Comparison of ENCODE assay signal across 14 cellular contexts in the genomic region with DNA sequence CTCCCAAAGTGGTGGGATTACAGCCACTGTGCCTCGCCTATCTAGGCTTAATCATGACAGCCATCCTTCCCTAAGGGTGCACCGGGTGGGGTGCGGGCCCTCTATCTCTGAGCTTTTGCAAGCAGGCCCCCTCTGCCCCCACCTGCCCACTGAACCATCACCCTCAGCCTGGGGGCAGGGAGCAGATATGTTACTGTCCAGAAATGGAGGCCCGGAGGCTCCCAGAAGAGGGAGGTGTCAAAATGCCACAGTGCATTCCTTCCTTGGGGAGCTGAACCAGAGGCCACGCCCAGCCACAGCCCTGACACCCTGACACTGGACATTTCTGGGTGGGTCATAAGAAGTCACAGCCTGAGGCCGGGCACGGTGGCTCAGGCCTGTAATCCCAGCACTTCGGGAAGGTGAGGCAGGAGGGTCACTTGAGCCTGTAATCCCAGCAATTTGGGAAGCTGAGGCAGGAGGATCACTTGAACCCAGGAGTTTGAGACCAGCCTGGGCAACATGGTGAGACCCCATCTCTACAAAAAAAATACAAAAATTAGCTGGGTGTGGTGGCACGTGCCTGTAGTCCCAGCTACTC. TPM values are rescaled to one million over a fixed set of nuclear protein-coding genes. Genes with fewer than 3 reads are reported as not detected.
DNase-seq lines count a peak whose midpoint lies in the region; ATAC-seq and TF ChIP-seq lines count a peak whose summit lies in the region.
"Had no signal": no experiment of that assay in that cellular context is flagged by ENCODE, and none has a peak within 500 bp of the region (broad histone marks: within the 10 kb centered on the region; RNA-seq: fewer than 3 reads in every experiment).

No MANE protein-coding gene starts in this region.

- no peak for TF ChIP-seq CTCF in Calu3 (IDR thresholded peaks at IDR 0.05; ENCODE audit: unreplicated experiment)
- no peak for TF ChIP-seq CTCF in sigmoid colon (IDR thresholded peaks at IDR 0.05)

- H3K4me1 Mint-ChIP-seq in Calu3 (ENCODE audit: low read depth, unreplicated experiment) = peaks cover 56% of the 10 kb centered on the region
- H3K4me1 Mint-ChIP-seq in activated CD4-positive, alpha-beta memory T cell treated with anti-CD3 and anti-CD28 coated beads for 36 hours (ENCODE audit: low read depth) = peaks cover 27% of the 10 kb centered on the region

- H3K27ac Mint-ChIP-seq in Calu3 (ENCODE audit: unreplicated experiment) = peak overlapping the region; percentile 70
- no peak overlapping the region for H3K27ac Mint-ChIP-seq in activated CD4-positive, alpha-beta memory T cell treated with anti-CD3 and anti-CD28 coated beads for 36 hours

- H3K9me3 ChIP-seq in sigmoid colon = no peaks in the 10 kb centered on the region
- H3K9me3 ChIP-seq: thoracic aorta had no signal

- TF ChIP-seq EP300 in Ishikawa (IDR thresholded peaks at IDR 0.05; ENCODE audit: borderline replicate concordance) (no peak), sigmoid colon (IDR thresholded peaks at IDR 0.05) (no peak)

- H3K27me3 ChIP-seq in sigmoid colon = no peaks in the 10 kb centered on the region

- H3K27me3 Mint-ChIP-seq in Calu3 (ENCODE audit: unreplicated experiment) = no peaks in the 10 kb centered on the region
- H3K27me3 Mint-ChIP-seq in activated CD4-positive, alpha-beta memory T cell treated with anti-CD3 and anti-CD28 coated beads for 36 hours = no peaks in the 10 kb centered on the region

- no TSS peak for BruUV-seq in Calu3 (replicated peaks; lab: Mats Ljungman, UMichigan)

- H3K36me3 Mint-ChIP-seq in Calu3 (ENCODE audit: insufficient read depth, unreplicated experiment) = peaks cover 69% of the 10 kb centered on the region
- no peaks in the 10 kb centered on the region for H3K36me3 Mint-ChIP-seq in activated CD4-positive, alpha-beta memory T cell treated with anti-CD3 and anti-CD28 coated beads for 36 hours

- H3K4me3 Mint-ChIP-seq in Calu3 (ENCODE audit: low read depth, unreplicated experiment) = peak overlapping the region; percentile 29
- no peak overlapping the region for H3K4me3 Mint-ChIP-seq in activated CD4-positive, alpha-beta memory T cell treated with anti-CD3 and anti-CD28 coated beads for 36 hours

- no peak for TF ChIP-seq POLR2A in sigmoid colon (IDR thresholded peaks at IDR 0.05)

- no peaks in the 10 kb centered on the region for H3K9me3 Mint-ChIP-seq in Calu3 (ENCODE audit: low read depth, unreplicated experiment)
- H3K9me3 Mint-ChIP-seq in activated CD4-positive, alpha-beta memory T cell treated with anti-CD3 and anti-CD28 coated beads for 36 hours = no peaks in the 10 kb centered on the region

- WGBS in sigmoid colon, 2 donors = 32 to 78% methylated on average over 9 of the region's 9 CpGs

- H3K4me3 ChIP-seq in sigmoid colon = no peak overlapping the region
- H3K4me3 ChIP-seq: thoracic aorta had no signal

- DNase-seq in Calu3 = peak; percentile 74
- DNase-seq in epithelial cell of prostate (ENCODE audit: low read depth, low spot score) = no peak
- no peak for DNase-seq in sigmoid colon
- no peak for DNase-seq in activated CD4-positive, alpha-beta memory T cell treated with anti-CD3 and anti-CD28 coated beads for 36 hours
- DNase-seq in NCI-H1417 (lab: John Stamatoyannopoulos, UW) = no peak
- DNase-seq: activated CD4-positive, alpha-beta T cell treated with anti-CD3 and anti-CD28 coated beads, Interleukin-2, amount 50 U/mL, for 4 hours; KG1; NCI-H187; NCI-H510A treated with DMSO at 0.1 percent for 48 hours had no signal

- POLR2A ChIA-PET in activated CD4-positive, alpha-beta memory T cell treated with anti-CD3 and anti-CD28 coated beads for 36 hours (lab: Charles Lee) = no interaction called here

- CTCF ChIA-PET in Calu3 (lab: Charles Lee) = interaction anchor here (0.6 to 1.1 kb wide), 2 partner anchors 27 to 326 kb away, joined by 3 to 6 read pairs; no protein-coding TSS in a partner anchor
- CTCF ChIA-PET in activated CD4-positive, alpha-beta memory T cell treated with anti-CD3 and anti-CD28 coated beads for 36 hours (lab: Charles Lee) = interaction anchor here (1.2 to 1.7 kb wide), 2 partner anchors 58 to 59 kb away, joined by 4 to 8 read pairs; no protein-coding TSS in a partner anchor

- H3K27ac ChIP-seq in epithelial cell of prostate (peak overlapping the region; percentile 99), sigmoid colon (peak overlapping the region; percentile 99 to 100 (median 100))
- H3K27ac ChIP-seq: parathyroid adenoma had no signal

- no peak for TF ChIP-seq RAD21 in Ishikawa (IDR thresholded peaks at IDR 0.05; ENCODE audit: low read depth)

- no peak for ATAC-seq in HG03571 (IDR thresholded peaks at IDR 0.05; ENCODE audit: unreplicated experiment)
- no peak for ATAC-seq in GM19328 (IDR thresholded peaks at IDR 0.05; ENCODE audit: unreplicated experiment)

- H3K4me1 ChIP-seq in sigmoid colon = peaks cover 0 to 44% (median 39%) of the 10 kb centered on the region in 4 donors

- intact Hi-C loops in Calu3 (cut with micrococcal nuclease; ENCODE audit: unreplicated experiment) (no loop called here), sigmoid colon (cut with DNase I) (no loop called here)
- intact Hi-C loops in activated CD4-positive, alpha-beta memory T cell treated with anti-CD3 and anti-CD28 coated beads for 36 hours (cut with micrococcal nuclease) = no loop called here

- no peaks in the 10 kb centered on the region for H3K36me3 ChIP-seq in sigmoid colon
- H3K36me3 ChIP-seq: thoracic aorta had no signal

TF ChIP-seq in Ishikawa, 13 proteins besides CTCF, POLR2A, EP300 and RAD21:
- TF ChIP-seq EGR1 (IDR thresholded peaks at IDR 0.05) (no peak), TEAD4 (IDR thresholded peaks at IDR 0.05) (0 out of 2 replicates have a peak, but pooled peaks have one; percentile 30)

RNA-seq across cellular contexts. Expression of a gene that starts 23.0 kb away (rescaled TPM):
- total RNA-seq in Calu3 (2022) (5,869 and 6,282 TPM in 2 replicates), sigmoid colon (1,000 to 10,000 TPM; 3,643 to 7,981 (median 6,151) TPM)
- 1,000 to 10,000 TPM; 3,244 to 5,818 (median 4,758) TPM for polyA plus RNA-seq in sigmoid colon
- 1,000 to 10,000 TPM; 9,547 to 9,912 TPM for total RNA-seq in activated CD4-positive, alpha-beta memory T cell treated with anti-CD3 and anti-CD28 coated beads for 36 hours

RNA-seq across cellular contexts. Expression of a gene that starts 39.2 kb away (rescaled TPM):
- total RNA-seq in Calu3 (2022) (3.9 and 7.6 TPM in 2 replicates), sigmoid colon (10 to 100 TPM; 20.1 to 27.8 (median 25.1) TPM)
- polyA plus RNA-seq in sigmoid colon = 10 to 100 TPM in 2 of 3 donors, 1 to 10 TPM in 1; 8.3 to 20.4 (median 13.2) TPM
- 10 to 100 TPM in 1 of 2 experiments, 1 to 10 TPM in 1; 9.2 to 10.9 TPM for total RNA-seq in activated CD4-positive, alpha-beta memory T cell treated with anti-CD3 and anti-CD28 coated beads for 36 hours

RNA-seq across cellular contexts. Expression of a gene that starts 39.8 kb away (rescaled TPM):
- total RNA-seq in Calu3 (2022) (40.0 and 45.8 TPM in 2 replicates), sigmoid colon (1 to 10 TPM; 3.0 to 7.5 (median 4.0) TPM)
- polyA plus RNA-seq in sigmoid colon = 1 to 10 TPM in 2 of 3 donors, under 1 TPM in 1; 0.60 to 5.1 (median 2.1) TPM
- 1 to 10 TPM; 8.1 to 8.2 TPM for total RNA-seq in activated CD4-positive, alpha-beta memory T cell treated with anti-CD3 and anti-CD28 coated beads for 36 hours
